In genomic region chr2:189163889-189164288, GRCh38 we compare ENCODE assay signal across 13 cellular contexts. TPM values are rescaled to one million over a fixed set of nuclear protein-coding genes. Genes with fewer than 3 reads are reported as not detected.
A peak's percentile ranks its signal among the peaks of the same experiment; 100 is the strongest.
DNase-seq lines count a peak whose midpoint lies in the region; ATAC-seq, FAIRE-seq and TF ChIP-seq lines count a peak whose summit lies in the region.
"Had no signal": no experiment of that assay in that cellular context is flagged by ENCODE, and none has a peak within 500 bp of the region (broad histone marks: within the 10 kb centered on the region; RNA-seq: fewer than 3 reads in every experiment).

No MANE protein-coding gene starts in this region.

- POLR2A ChIA-PET in RWPE1 (lab: Yijun Ruan, JAX; ENCODE audit: low non-redundant PET), result no interaction called here

- no peak overlapping the region for H3K4me3 Mint-ChIP-seq in brain
- H3K4me3 Mint-ChIP-seq in activated naive CD4-positive, alpha-beta T cell treated with anti-CD3 and anti-CD28 coated beads, Interleukin-2, amount 10 ng/mL, durations not matched to agents 7 days and 5 days, result no peak overlapping the region
- H3K4me3 Mint-ChIP-seq: activated CD8-positive, alpha-beta T cell treated with anti-CD3 and anti-CD28 coated beads for 36 hours had no signal

- H3K27me3 Mint-ChIP-seq in brain, result no peaks in the 10 kb centered on the region
- H3K27me3 Mint-ChIP-seq in activated naive CD4-positive, alpha-beta T cell treated with anti-CD3 and anti-CD28 coated beads, Interleukin-2, amount 10 ng/mL, durations not matched to agents 7 days and 5 days, result no peaks in the 10 kb centered on the region
- H3K27me3 Mint-ChIP-seq: activated CD8-positive, alpha-beta T cell treated with anti-CD3 and anti-CD28 coated beads for 36 hours; progenitor cell of endocrine pancreas had no signal

- H3K36me3 ChIP-seq in kidney epithelial cell (ENCODE audit: control insufficient read depth, insufficient read depth, low read length), result no peaks in the 10 kb centered on the region

- peak overlapping the region in 3 of 5 experiments; percentile 66 to 76 (median 72) for H3K27ac Mint-ChIP-seq in brain
- H3K27ac Mint-ChIP-seq in activated naive CD4-positive, alpha-beta T cell treated with anti-CD3 and anti-CD28 coated beads, Interleukin-2, amount 10 ng/mL, durations not matched to agents 7 days and 5 days, result no peak overlapping the region
- H3K27ac Mint-ChIP-seq: activated CD8-positive, alpha-beta T cell treated with anti-CD3 and anti-CD28 coated beads for 36 hours; progenitor cell of endocrine pancreas had no signal

- no peak for TF ChIP-seq POLR2A in H54 (IDR thresholded peaks at IDR 0.05; ENCODE audit: low read depth, low read length)

- CTCF ChIA-PET in activated naive CD4-positive, alpha-beta T cell treated with anti-CD3 and anti-CD28 coated beads, Interleukin-2, amount 10 ng/mL, durations not matched to agents 7 days and 5 days (lab: Charles Lee), result interaction anchor here (0.9 to 1.1 kb wide), 2 partner anchors 21 to 201 kb away, joined by 3 to 5 read pairs; no protein-coding TSS in a partner anchor
- CTCF ChIA-PET in RWPE1 (lab: Yijun Ruan, JAX), result interaction anchor here (0.6 kb wide), 2 partner anchors 16 to 18 kb away, joined by 3 read pairs; no protein-coding TSS in a partner anchor

- no peaks in the 10 kb centered on the region for H3K36me3 Mint-ChIP-seq in brain
- no peaks in the 10 kb centered on the region for H3K36me3 Mint-ChIP-seq in activated naive CD4-positive, alpha-beta T cell treated with anti-CD3 and anti-CD28 coated beads, Interleukin-2, amount 10 ng/mL, durations not matched to agents 7 days and 5 days

- H3K27ac ChIP-seq in RWPE1, result no peak overlapping the region

- no peak for TF ChIP-seq CTCF in brain (conservative IDR thresholded peaks at IDR 0.05)
- TF ChIP-seq CTCF in kidney epithelial cell (IDR thresholded peaks at IDR 0.05; ENCODE audit: insufficient read depth, low read length, poor library complexity, severe bottlenecking), result no peak
- TF ChIP-seq CTCF in RWPE1 (conservative IDR thresholded peaks at IDR 0.05; ENCODE audit: low read depth), result no peak

- H3K27me3 ChIP-seq in kidney epithelial cell (ENCODE audit: control insufficient read depth, insufficient read depth, low read length), result no peaks in the 10 kb centered on the region

- H3K9me3 Mint-ChIP-seq in brain, result no peaks in the 10 kb centered on the region
- H3K9me3 Mint-ChIP-seq in activated naive CD4-positive, alpha-beta T cell treated with anti-CD3 and anti-CD28 coated beads, Interleukin-2, amount 10 ng/mL, durations not matched to agents 7 days and 5 days, result no peaks in the 10 kb centered on the region
- H3K9me3 Mint-ChIP-seq: activated CD8-positive, alpha-beta T cell treated with anti-CD3 and anti-CD28 coated beads for 36 hours had no signal

- H3K4me1 Mint-ChIP-seq in brain, result peaks cover 38% of the 10 kb centered on the region
- H3K4me1 Mint-ChIP-seq in activated naive CD4-positive, alpha-beta T cell treated with anti-CD3 and anti-CD28 coated beads, Interleukin-2, amount 10 ng/mL, durations not matched to agents 7 days and 5 days, result no peaks in the 10 kb centered on the region

- peak; percentile 96 for FAIRE-seq in H54 (lab: Jason Lieb, UNC)

- no peak for ATAC-seq in GM21717 (IDR thresholded peaks at IDR 0.05; ENCODE audit: unreplicated experiment)
- ATAC-seq: activated CD8-positive, alpha-beta T cell treated with anti-CD3 and anti-CD28 coated beads for 36 hours had no signal

- DNase-seq in H54 (ENCODE audit: insufficient read length, low spot score) (no peak), kidney epithelial cell (ENCODE audit: low read depth) (peak; percentile 21), stromal cell of bone marrow (ENCODE audit: low read depth) (peak; percentile 64), GF-D8 (lab: John Stamatoyannopoulos, UW) (no peak), RWPE1 (ENCODE audit: low spot score) (no peak)
- DNase-seq in activated naive CD4-positive, alpha-beta T cell treated with anti-CD3 and anti-CD28 coated beads, Interleukin-2, amount 10 ng/mL, durations not matched to agents 7 days and 5 days, result no peak
- DNase-seq: activated CD8-positive, alpha-beta T cell treated with anti-CD3 and anti-CD28 coated beads for 36 hours; DMS79 treated with DMSO at 0.1 percent for 48 hours; NCI-H2107; SIG-M5 had no signal

- no peak overlapping the region for H3K4me3 ChIP-seq in kidney epithelial cell (ENCODE audit: low read depth, low read length)

RNA-seq across cellular contexts. Expression of gene COL5A2, which starts 15.7 kb away (rescaled TPM):
- polyA plus RNA-seq in brain (ENCODE audit: insufficient read depth, low read depth, low replicate concordance), result 5.1 TPM
- total RNA-seq in kidney epithelial cell, result 27.1 TPM in 2 replicates

Comparison
In these comparisons a context has a peak if more than half of its experiments do, and no peak if none do; other contexts are left out.
1. DNase-seq: peak in kidney epithelial cell (single experiment) and stromal cell of bone marrow (single experiment); none in H54 (single experiment), activated naive CD4-positive, alpha-beta T cell treated with anti-CD3 and anti-CD28 coated beads, Interleukin-2, amount 10 ng/mL, durations not matched to agents 7 days and 5 days (single experiment), GF-D8 (single experiment) and RWPE1 (single experiment).